ENCODE assay signal across 8 cellular contexts in the genomic region with DNA sequence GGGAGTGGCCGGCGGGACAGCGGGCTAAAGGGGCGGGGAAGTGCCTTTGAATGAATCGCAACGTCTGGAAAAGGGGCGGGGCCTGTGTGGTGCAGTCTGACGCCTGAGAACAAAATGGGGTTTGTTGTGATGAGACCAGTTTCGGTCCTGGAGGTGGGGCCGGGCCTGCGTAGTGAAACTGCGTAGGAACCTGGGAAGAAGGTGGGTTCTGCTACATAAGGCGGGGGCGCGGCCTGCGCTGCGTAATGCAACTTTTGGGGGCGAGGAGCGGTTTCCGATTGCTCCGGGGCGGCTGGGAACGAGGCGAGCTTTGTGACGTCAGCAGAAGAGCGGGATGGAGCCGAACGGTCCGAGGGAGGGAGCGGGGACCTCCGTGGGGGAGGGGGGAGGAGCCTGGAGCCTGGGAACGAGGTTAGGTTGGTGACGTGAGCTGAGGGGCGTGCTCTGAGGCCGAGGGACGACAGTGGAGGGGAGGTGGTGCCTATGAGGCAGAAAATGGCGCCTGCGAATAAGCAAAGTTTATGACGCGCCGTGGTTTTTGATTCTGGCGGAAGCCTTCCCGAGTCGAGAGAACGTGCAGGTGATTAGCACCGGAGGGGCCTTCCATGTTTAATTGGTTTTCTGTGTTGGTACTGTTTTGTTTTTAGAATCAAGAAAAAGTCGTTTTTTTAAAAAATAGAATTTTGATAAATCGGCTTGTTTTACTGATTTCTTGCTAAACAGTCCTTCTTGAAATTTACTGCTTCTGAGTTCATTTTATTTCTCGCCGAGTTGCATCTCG. TPM values are rescaled to one million over a fixed set of nuclear protein-coding genes. Genes with fewer than 3 reads are reported as not detected.
DNase-seq lines count a peak whose midpoint lies in the region; TF ChIP-seq lines count a peak whose summit lies in the region.

No MANE protein-coding gene starts in this region.

- peak overlapping the region; percentile 90 for H3K4me3 Mint-ChIP-seq in HFFc6
- H3K4me3 Mint-ChIP-seq in activated naive CD4-positive, alpha-beta T cell treated with anti-CD3 and anti-CD28 coated beads, Interleukin-2, amount 10 ng/mL, durations not matched to agents 7 days and 5 days = peak overlapping the region; percentile 88

- no peak for TF ChIP-seq CTCF in HFFc6 (IDR thresholded peaks at IDR 0.05)
- no peak for TF ChIP-seq CTCF in suprapubic skin (IDR thresholded peaks at IDR 0.05)

- peaks cover 13% of the 10 kb centered on the region for H3K36me3 Mint-ChIP-seq in HFFc6 (ENCODE audit: low read depth)
- H3K36me3 Mint-ChIP-seq in activated naive CD4-positive, alpha-beta T cell treated with anti-CD3 and anti-CD28 coated beads, Interleukin-2, amount 10 ng/mL, durations not matched to agents 7 days and 5 days = peaks cover 22% of the 10 kb centered on the region

- H3K4me3 ChIP-seq in suprapubic skin = peak overlapping the region; percentile 58

- H3K9me3 Mint-ChIP-seq in HFFc6 = no peaks in the 10 kb centered on the region; the same call in 1 of the 2 replicates
- H3K9me3 Mint-ChIP-seq in activated naive CD4-positive, alpha-beta T cell treated with anti-CD3 and anti-CD28 coated beads, Interleukin-2, amount 10 ng/mL, durations not matched to agents 7 days and 5 days = no peaks in the 10 kb centered on the region

- no peaks in the 10 kb centered on the region for H3K27me3 ChIP-seq in suprapubic skin

- CTCF ChIA-PET in activated naive CD4-positive, alpha-beta T cell treated with anti-CD3 and anti-CD28 coated beads, Interleukin-2, amount 10 ng/mL, durations not matched to agents 7 days and 5 days (lab: Charles Lee) = no interaction called here

- DNase-seq in GM04504 (ENCODE audit: low read depth) = peak; percentile 93
- DNase-seq in HFFc6 = peak; percentile 95
- peak; percentile 94 for DNase-seq in NAMALWA (ENCODE audit: low spot score)
- peak; percentile 95 for DNase-seq in SK-MEL-5 (ENCODE audit: low read depth, low spot score)
- peak; percentile 94 for DNase-seq in activated naive CD4-positive, alpha-beta T cell treated with anti-CD3 and anti-CD28 coated beads, Interleukin-2, amount 10 ng/mL, durations not matched to agents 7 days and 5 days
- peak; percentile 92 for DNase-seq in globus pallidus (ENCODE audit: low spot score)
- peak; percentile 31 to 99 (median 92) for DNase-seq in nucleus accumbens (lab: John Stamatoyannopoulos, UW)
- DNase-seq in suprapubic skin (ENCODE audit: low spot score in 2 of 2) = peak; percentile 97

- H3K36me3 ChIP-seq in suprapubic skin = peaks cover 10% of the 10 kb centered on the region

- peaks cover 12% of the 10 kb centered on the region for H3K4me1 Mint-ChIP-seq in HFFc6 (ENCODE audit: low read depth)
- H3K4me1 Mint-ChIP-seq in activated naive CD4-positive, alpha-beta T cell treated with anti-CD3 and anti-CD28 coated beads, Interleukin-2, amount 10 ng/mL, durations not matched to agents 7 days and 5 days = peaks cover 27% of the 10 kb centered on the region

- peaks cover 14% of the 10 kb centered on the region for H3K4me1 ChIP-seq in suprapubic skin

- no peak for TF ChIP-seq EP300 in suprapubic skin (IDR thresholded peaks at IDR 0.05)

- WGBS in suprapubic skin = 14% methylated on average over 49 of the region's 51 CpGs

- in situ Hi-C loops in SK-MEL-5 (cut with HindIII; ENCODE audit: low pct_unique_long_range_greater_than_20kb, low sequenced_read_pairs) = no loop called here

- H3K27ac Mint-ChIP-seq in HFFc6 = peak overlapping the region; percentile 98
- peak overlapping the region; percentile 98 for H3K27ac Mint-ChIP-seq in activated naive CD4-positive, alpha-beta T cell treated with anti-CD3 and anti-CD28 coated beads, Interleukin-2, amount 10 ng/mL, durations not matched to agents 7 days and 5 days

- peak overlapping the region; percentile 94 for H3K27ac ChIP-seq in suprapubic skin

- TF ChIP-seq POLR2A in suprapubic skin (IDR thresholded peaks at IDR 0.05) = peak in 1 of 2 donors; percentile 66

- H3K27me3 Mint-ChIP-seq in HFFc6 (ENCODE audit: insufficient read depth) = peaks cover 6% of the 10 kb centered on the region; the same call in 1 of the 2 replicates
- H3K27me3 Mint-ChIP-seq in activated naive CD4-positive, alpha-beta T cell treated with anti-CD3 and anti-CD28 coated beads, Interleukin-2, amount 10 ng/mL, durations not matched to agents 7 days and 5 days = no peaks in the 10 kb centered on the region

- H3K9me3 ChIP-seq in suprapubic skin = no peaks in the 10 kb centered on the region

RNA-seq across cellular contexts. Expression of a gene that starts 0.7 kb away (rescaled TPM):
- 10 to 100 TPM; 55.2 to 68.7 (median 62.8) TPM for total RNA-seq in HFFc6 (2021; fragmentation: NEBNext Ultra II Directional; extraction: Animal tissue kit (Norgen Biotek cat#: 25700))
- total RNA-seq in SK-MEL-5 (2014; rRNA removed; shearing (Covaris generic)) = 28.6 and 37.5 TPM in 2 replicates
- 53.2 and 70.3 TPM in 2 replicates for polyA plus RNA-seq in SK-MEL-5 (2015; cell fraction: cytosol; rRNA removed)
- 71.5 and 114 TPM in 2 replicates for polyA plus RNA-seq in SK-MEL-5 (2015; cell fraction: nucleus; rRNA removed)
- total RNA-seq in suprapubic skin = 10 to 100 TPM; 15.4 to 28.3 (median 20.9) TPM

RNA-seq across cellular contexts. Expression of a gene that starts 15.0 kb away (rescaled TPM):
- total RNA-seq in HFFc6 (2021; fragmentation: NEBNext Ultra II Directional; extraction: Animal tissue kit (Norgen Biotek cat#: 25700)) = 100 to 1,000 TPM; 106 to 128 (median 114) TPM
- total RNA-seq in SK-MEL-5 (2014; rRNA removed; shearing (Covaris generic)) = 81.6 and 95.4 TPM in 2 replicates
- polyA plus RNA-seq in SK-MEL-5 (2015; cell fraction: cytosol; rRNA removed) = 168 and 203 TPM in 2 replicates
- 392 and 502 TPM in 2 replicates for polyA plus RNA-seq in SK-MEL-5 (2015; cell fraction: nucleus; rRNA removed)
- total RNA-seq in suprapubic skin = 10 to 100 TPM; 70.5 to 90.1 (median 88.0) TPM

RNA-seq across cellular contexts. Expression of a gene that starts 39.9 kb away (rescaled TPM):
- total RNA-seq in HFFc6 (2021; fragmentation: NEBNext Ultra II Directional; extraction: Animal tissue kit (Norgen Biotek cat#: 25700)) = 100 to 1,000 TPM; 268 to 291 (median 282) TPM
- 169 and 186 TPM in 2 replicates for total RNA-seq in SK-MEL-5 (2014; rRNA removed; shearing (Covaris generic))
- polyA plus RNA-seq in SK-MEL-5 (2015; cell fraction: cytosol; rRNA removed) = 292 and 357 TPM in 2 replicates
- 205 and 237 TPM in 2 replicates for polyA plus RNA-seq in SK-MEL-5 (2015; cell fraction: nucleus; rRNA removed)
- total RNA-seq in suprapubic skin = 100 to 1,000 TPM; 146 to 186 (median 157) TPM

Comparison
In these comparisons a context has a peak if more than half of its experiments do, and no peak if none do; other contexts are left out.
1. Peak in every context shown above with its lines: DNase-seq, H3K4me3 ChIP-seq and H3K27ac ChIP-seq.